Comparison of ENCODE assay signal across 1 cellular context in the genomic region with DNA sequence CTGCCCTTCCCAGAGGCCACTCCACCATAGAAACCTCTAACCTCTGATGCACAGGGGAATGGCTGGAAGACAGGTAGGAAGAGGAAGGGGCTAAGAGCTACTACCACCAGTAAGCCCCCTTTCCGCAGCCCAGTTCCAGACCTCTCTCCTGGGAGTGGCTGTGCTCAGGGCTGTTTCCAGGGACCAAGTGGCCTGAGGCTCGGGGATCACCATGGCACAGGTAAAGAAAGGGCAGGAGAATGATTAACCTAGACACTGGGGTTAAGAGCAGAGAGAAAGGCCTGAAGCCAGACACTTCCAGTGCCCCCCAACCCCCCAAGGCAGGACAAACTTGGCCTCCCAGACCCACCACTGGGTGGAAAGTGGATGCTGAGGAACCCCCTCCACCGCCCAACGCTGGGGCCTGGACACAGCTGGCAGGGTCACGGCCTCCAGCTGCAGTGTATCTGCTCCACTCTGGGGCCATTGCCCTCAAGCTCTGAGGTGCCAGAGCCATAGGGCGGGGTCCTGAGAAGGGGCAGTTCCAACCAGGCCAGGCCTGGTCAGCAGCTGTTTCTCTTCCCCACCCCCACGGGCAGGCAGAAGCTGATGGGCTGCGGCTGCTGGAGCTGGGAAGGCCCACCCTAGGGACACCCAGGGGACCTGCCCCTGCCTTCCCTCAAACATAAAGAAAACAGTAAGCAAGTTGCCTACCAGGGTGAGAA.
TF ChIP-seq lines count a peak whose summit lies in the region.

No MANE protein-coding gene starts in this region.

TF ChIP-seq in endothelial cell of umbilical vein, 7 proteins besides CTCF, POLR2A, EP300 and RAD21:
- TF ChIP-seq MAX (IDR thresholded peaks at IDR 0.05; ENCODE audit: insufficient read depth, insufficient read length) (no peak), POLR2AphosphoS5 (IDR thresholded peaks at IDR 0.05; ENCODE audit: insufficient read depth, low read depth, low read length) (no peak), GATA2 (IDR thresholded peaks at IDR 0.05; ENCODE audit: insufficient read depth, insufficient read length, low read depth, low read length) (no peak), JUN (IDR thresholded peaks at IDR 0.05; ENCODE audit: borderline replicate concordance, insufficient read depth, insufficient read length, low read depth) (no peak), MYC (IDR thresholded peaks at IDR 0.05; ENCODE audit: low read depth, low read length) (no peak), FOS (IDR thresholded peaks at IDR 0.05; ENCODE audit: borderline replicate concordance, insufficient read depth, low read length) (no peak), EZH2 (IDR thresholded peaks at IDR 0.05; ENCODE audit: borderline replicate concordance, low read depth, low read length, severe bottlenecking) (no peak)
TF ChIP-seq in endothelial cell of umbilical vein: peak in this region for 0.
